8 cellular contexts compared by ENCODE assay signal in the genomic region with DNA sequence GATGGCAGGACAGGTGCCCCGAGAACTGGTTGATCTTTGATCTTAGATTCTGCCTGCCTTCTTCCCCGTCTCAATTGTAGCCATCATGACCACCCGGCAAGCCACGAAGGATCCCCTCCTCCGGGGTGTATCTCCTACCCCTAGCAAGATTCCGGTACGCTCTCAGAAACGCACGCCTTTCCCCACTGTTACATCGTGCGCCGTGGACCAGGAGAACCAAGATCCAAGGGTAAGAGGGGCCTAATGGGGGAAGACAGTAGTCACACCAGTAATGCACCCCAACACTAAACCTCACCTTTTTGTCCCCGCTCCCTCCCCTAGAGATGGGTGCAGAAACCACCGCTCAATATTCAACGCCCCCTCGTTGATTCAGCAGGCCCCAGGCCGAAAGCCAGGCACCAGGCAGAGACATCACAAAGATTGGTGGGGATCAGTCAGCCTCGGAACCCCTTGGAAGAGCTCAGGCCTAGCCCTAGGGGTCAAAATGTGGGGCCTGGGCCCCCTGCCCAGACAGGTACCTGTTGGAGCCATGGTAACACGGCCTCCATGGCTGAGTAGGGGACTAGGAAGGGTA. TPM values are rescaled to one million over a fixed set of nuclear protein-coding genes. Genes with fewer than 3 reads are reported as not detected.
DNase-seq lines count a peak whose midpoint lies in the region; ATAC-seq and TF ChIP-seq lines count a peak whose summit lies in the region.

No MANE protein-coding gene starts in this region.

- CTCF ChIA-PET in activated CD8-positive, alpha-beta T cell treated with anti-CD3 and anti-CD28 coated beads, Interleukin-2, amount 10 ng/mL, durations not matched to agents 7 days and 5 days (lab: Charles Lee) = interaction anchor here (0.7 to 6.4 kb wide), 10 partner anchors 9 to 308 kb away, joined by 3 to 43 read pairs (median 12); partner anchors contain the start of genes C1QL4, DNAJC22 and PRPH

- no peak for TF ChIP-seq CTCF in thyroid gland (IDR thresholded peaks at IDR 0.05)

- no peak for DNase-seq in T-helper 2 cell treated with Interferon-gamma antibody and Interleukin-4, amounts not matched to agents 5 μg/mL and 100 μg/mL, for 36 hours (ENCODE audit: low spot score)
- DNase-seq in T-helper 2 cell (no peak), thyroid gland (no peak), AML-193 (lab: John Stamatoyannopoulos, UW) (no peak)
- no peak for DNase-seq in activated CD8-positive, alpha-beta T cell treated with anti-CD3 and anti-CD28 coated beads, Interleukin-2, amount 10 ng/mL, durations not matched to agents 7 days and 5 days
- DNase-seq in stimulated activated naive B cell treated with anti-CD40 and anti-IgM and Interleukin-4, amounts not matched to agents 10 μg/mL and 1 μg/mL and 100 μg/mL, for 72 hours = no peak

- peaks cover 8% of the 10 kb centered on the region for H3K27me3 ChIP-seq in iPS-20b (ENCODE audit: insufficient read depth, low read length)
- no peaks in the 10 kb centered on the region for H3K27me3 ChIP-seq in thyroid gland

- no peak for TF ChIP-seq POLR2A in thyroid gland (IDR thresholded peaks at IDR 0.05)

- POLR2A ChIA-PET in activated CD8-positive, alpha-beta T cell treated with anti-CD3 and anti-CD28 coated beads, Interleukin-2, amount 10 ng/mL, durations not matched to agents 7 days and 5 days (lab: Charles Lee) = interaction anchor here (0.6 to 3.1 kb wide), 14 partner anchors 8 to 472 kb away, joined by 3 to 22 read pairs (median 7); partner anchors contain the start of genes PRPH, SPATS2, TMBIM6 and TUBA1A

- H3K4me3 ChIP-seq in iPS-20b (ENCODE audit: low read length) (peak overlapping the region; percentile 98), thyroid gland (replicated peaks in 1 of 3) (peak overlapping the region in 1 of 3 donors; percentile 24)

- peaks cover 33% of the 10 kb centered on the region for H3K36me3 ChIP-seq in iPS-20b (ENCODE audit: insufficient read depth, low read depth, low read length)
- no peaks in the 10 kb centered on the region for H3K36me3 ChIP-seq in thyroid gland

- H3K4me1 Mint-ChIP-seq in T-helper 2 cell treated with Interferon-gamma antibody and Interleukin-4, amounts not matched to agents 5 μg/mL and 100 μg/mL, for 36 hours (ENCODE audit: low read depth) = peaks cover 21% of the 10 kb centered on the region
- peaks cover 32% of the 10 kb centered on the region for H3K4me1 Mint-ChIP-seq in activated CD8-positive, alpha-beta T cell treated with anti-CD3 and anti-CD28 coated beads, Interleukin-2, amount 10 ng/mL, durations not matched to agents 7 days and 5 days (ENCODE audit: low read depth)
- peaks cover 15 to 21% of the 10 kb centered on the region in 2 donors for H3K4me1 Mint-ChIP-seq in stimulated activated naive B cell treated with anti-CD40 and anti-IgM and Interleukin-4, amounts not matched to agents 10 μg/mL and 1 μg/mL and 100 μg/mL, for 72 hours

- H3K4me1 ChIP-seq in iPS-20b (ENCODE audit: insufficient read depth, low read length) (no peaks in the 10 kb centered on the region), thyroid gland (peaks cover 0 to 10% of the 10 kb centered on the region in 2 donors)

- H3K9me3 ChIP-seq in iPS-20b (ENCODE audit: insufficient read depth, low read depth, low read length) = no peaks in the 10 kb centered on the region
- H3K9me3 ChIP-seq in thyroid gland = no peaks in the 10 kb centered on the region

- intact Hi-C loops in thyroid gland (cut with DNase I) = no loop called here

- ATAC-seq in activated CD8-positive, alpha-beta T cell treated with anti-CD3 and anti-CD28 coated beads, Interleukin-2, amount 10 ng/mL, durations not matched to agents 7 days and 5 days = no peak
- ATAC-seq in stimulated activated naive B cell treated with anti-CD40 and anti-IgM and Interleukin-4, amounts not matched to agents 10 μg/mL and 1 μg/mL and 100 μg/mL, for 72 hours (replicated peaks) = no peak
- no peak for ATAC-seq in GM21360 (IDR thresholded peaks at IDR 0.05; ENCODE audit: unreplicated experiment)

- WGBS in thyroid gland, 2 donors = 9 to 15% methylated on average over 19 of the region's 19 CpGs

- peak overlapping the region; percentile 93 for H3K9ac ChIP-seq in iPS-20b (ENCODE audit: low read depth, low read length)

- H3K27ac Mint-ChIP-seq in T-helper 2 cell treated with Interferon-gamma antibody and Interleukin-4, amounts not matched to agents 5 μg/mL and 100 μg/mL, for 36 hours = peak overlapping the region; percentile 95
- peak overlapping the region; percentile 99 for H3K27ac Mint-ChIP-seq in activated CD8-positive, alpha-beta T cell treated with anti-CD3 and anti-CD28 coated beads, Interleukin-2, amount 10 ng/mL, durations not matched to agents 7 days and 5 days
- H3K27ac Mint-ChIP-seq in stimulated activated naive B cell treated with anti-CD40 and anti-IgM and Interleukin-4, amounts not matched to agents 10 μg/mL and 1 μg/mL and 100 μg/mL, for 72 hours = peak overlapping the region; percentile 84

- H3K27ac ChIP-seq in iPS-20b (ENCODE audit: low read length) = peak overlapping the region; percentile 62
- H3K27ac ChIP-seq in thyroid gland = no peak overlapping the region

- H3K36me3 Mint-ChIP-seq in T-helper 2 cell treated with Interferon-gamma antibody and Interleukin-4, amounts not matched to agents 5 μg/mL and 100 μg/mL, for 36 hours (ENCODE audit: low read depth) = peaks cover 32% of the 10 kb centered on the region
- peaks cover 43% of the 10 kb centered on the region for H3K36me3 Mint-ChIP-seq in activated CD8-positive, alpha-beta T cell treated with anti-CD3 and anti-CD28 coated beads, Interleukin-2, amount 10 ng/mL, durations not matched to agents 7 days and 5 days (ENCODE audit: low read depth)
- H3K36me3 Mint-ChIP-seq in stimulated activated naive B cell treated with anti-CD40 and anti-IgM and Interleukin-4, amounts not matched to agents 10 μg/mL and 1 μg/mL and 100 μg/mL, for 72 hours = peaks cover 0 to 4% of the 10 kb centered on the region in 2 donors

- H3K9me3 Mint-ChIP-seq in T-helper 2 cell treated with Interferon-gamma antibody and Interleukin-4, amounts not matched to agents 5 μg/mL and 100 μg/mL, for 36 hours = no peaks in the 10 kb centered on the region
- H3K9me3 Mint-ChIP-seq in activated CD8-positive, alpha-beta T cell treated with anti-CD3 and anti-CD28 coated beads, Interleukin-2, amount 10 ng/mL, durations not matched to agents 7 days and 5 days (ENCODE audit: insufficient read depth) = no peaks in the 10 kb centered on the region
- H3K9me3 Mint-ChIP-seq in stimulated activated naive B cell treated with anti-CD40 and anti-IgM and Interleukin-4, amounts not matched to agents 10 μg/mL and 1 μg/mL and 100 μg/mL, for 72 hours = no peaks in the 10 kb centered on the region

- peak overlapping the region; percentile 99 for H3K4me3 Mint-ChIP-seq in T-helper 2 cell treated with Interferon-gamma antibody and Interleukin-4, amounts not matched to agents 5 μg/mL and 100 μg/mL, for 36 hours
- peak overlapping the region; percentile 100 for H3K4me3 Mint-ChIP-seq in activated CD8-positive, alpha-beta T cell treated with anti-CD3 and anti-CD28 coated beads, Interleukin-2, amount 10 ng/mL, durations not matched to agents 7 days and 5 days
- peak overlapping the region; percentile 98 to 99 for H3K4me3 Mint-ChIP-seq in stimulated activated naive B cell treated with anti-CD40 and anti-IgM and Interleukin-4, amounts not matched to agents 10 μg/mL and 1 μg/mL and 100 μg/mL, for 72 hours

- H3K27me3 Mint-ChIP-seq in T-helper 2 cell treated with Interferon-gamma antibody and Interleukin-4, amounts not matched to agents 5 μg/mL and 100 μg/mL, for 36 hours (ENCODE audit: low read depth) = no peaks in the 10 kb centered on the region
- no peaks in the 10 kb centered on the region for H3K27me3 Mint-ChIP-seq in activated CD8-positive, alpha-beta T cell treated with anti-CD3 and anti-CD28 coated beads, Interleukin-2, amount 10 ng/mL, durations not matched to agents 7 days and 5 days (ENCODE audit: low read depth)
- no peaks in the 10 kb centered on the region for H3K27me3 Mint-ChIP-seq in stimulated activated naive B cell treated with anti-CD40 and anti-IgM and Interleukin-4, amounts not matched to agents 10 μg/mL and 1 μg/mL and 100 μg/mL, for 72 hours

RNA-seq across cellular contexts. Expression of gene TROAP, which starts 0.6 kb away (rescaled TPM):
- total RNA-seq in activated CD8-positive, alpha-beta T cell treated with anti-CD3 and anti-CD28 coated beads, Interleukin-2, amount 10 ng/mL, durations not matched to agents 7 days and 5 days = 100 to 1,000 TPM; 107 to 111 TPM
- 1 to 10 TPM in 1 of 4 donors, under 1 TPM in 2, not detected in 1; 0.56 to 2.6 (median 0.96) TPM for total RNA-seq in thyroid gland

RNA-seq across cellular contexts. Expression of gene C1QL4, which starts 13.4 kb away (rescaled TPM):
- total RNA-seq in activated CD8-positive, alpha-beta T cell treated with anti-CD3 and anti-CD28 coated beads, Interleukin-2, amount 10 ng/mL, durations not matched to agents 7 days and 5 days = not detected
- 1 to 10 TPM in 1 of 4 donors, under 1 TPM in 2, not detected in 1; 0.67 to 1.2 (median 0.73) TPM for total RNA-seq in thyroid gland

RNA-seq across cellular contexts. Expression of gene DNAJC22, which starts 23.1 kb away (rescaled TPM):
- under 1 TPM in 1 of 2 experiments, not detected in 1; 0.29 TPM for total RNA-seq in activated CD8-positive, alpha-beta T cell treated with anti-CD3 and anti-CD28 coated beads, Interleukin-2, amount 10 ng/mL, durations not matched to agents 7 days and 5 days
- 10 to 100 TPM; 10.3 to 19.5 (median 17.5) TPM for total RNA-seq in thyroid gland

RNA-seq across cellular contexts. Expression of gene PRPH, which starts 28.7 kb away (rescaled TPM):
- not detected for total RNA-seq in activated CD8-positive, alpha-beta T cell treated with anti-CD3 and anti-CD28 coated beads, Interleukin-2, amount 10 ng/mL, durations not matched to agents 7 days and 5 days
- total RNA-seq in thyroid gland = under 1 TPM in 1 of 4 donors, not detected in 3; 0.67 TPM

RNA-seq across cellular contexts. Expression of gene SPATS2, which starts 43.7 kb away (rescaled TPM):
- total RNA-seq in activated CD8-positive, alpha-beta T cell treated with anti-CD3 and anti-CD28 coated beads, Interleukin-2, amount 10 ng/mL, durations not matched to agents 7 days and 5 days = 10 to 100 TPM; 12.9 to 13.0 TPM
- 10 to 100 TPM; 24.7 to 37.8 (median 30.1) TPM for total RNA-seq in thyroid gland

Comparison
In these comparisons a context has a peak if more than half of its experiments do, and no peak if none do; other contexts are left out.
1. RNA of gene TROAP, which starts 0.6 kb away (total RNA-seq): 107 to 111 TPM in activated CD8-positive, alpha-beta T cell treated with anti-CD3 and anti-CD28 coated beads, Interleukin-2, amount 10 ng/mL, durations not matched to agents 7 days and 5 days; 0.56 to 2.6 TPM in thyroid gland; every median in the first group is over 10 times any median in the second.
2. RNA of gene DNAJC22, which starts 23.1 kb away (total RNA-seq): 10.3 to 19.5 TPM in thyroid gland; 0.29 TPM in activated CD8-positive, alpha-beta T cell treated with anti-CD3 and anti-CD28 coated beads, Interleukin-2, amount 10 ng/mL, durations not matched to agents 7 days and 5 days; every median in the first group is over 4 times any median in the second.
3. Peak in every context shown above with its lines, with median percentiles within 50 percentile points of each other: H3K27ac Mint-ChIP-seq and H3K4me3 Mint-ChIP-seq.